16 cellular contexts compared by ENCODE assay signal in genomic region chr5:123125953-123126352, GRCh38. TPM values are rescaled to one million over a fixed set of nuclear protein-coding genes. Genes with fewer than 3 reads are reported as not detected.
DNase-seq lines count a peak whose midpoint lies in the region; ATAC-seq, FAIRE-seq and TF ChIP-seq lines count a peak whose summit lies in the region.
"Had no signal": no experiment of that assay in that cellular context is flagged by ENCODE, and none has a peak within 500 bp of the region (broad histone marks: within the 10 kb centered on the region; RNA-seq: fewer than 3 reads in every experiment).

No MANE protein-coding gene starts in this region.

- H3K79me2 ChIP-seq in astrocyte (ENCODE audit: insufficient read depth, low read length) = no peaks in the 10 kb centered on the region

- ATAC-seq in GM19452 (IDR thresholded peaks at IDR 0.05; ENCODE audit: unreplicated experiment) = no peak

- TF ChIP-seq CTCF in astrocyte (IDR thresholded peaks at IDR 0.05; ENCODE audit: insufficient read depth, low read depth, low read length) = no peak

- peak overlapping the region; percentile 1 for H3K4me2 ChIP-seq in astrocyte (ENCODE audit: low read length)
- H3K4me2 ChIP-seq: hepatocyte had no signal

- no peaks in the 10 kb centered on the region for H3K27me3 ChIP-seq in astrocyte (ENCODE audit: insufficient read depth, low read length)
- H3K27me3 ChIP-seq: BLaER1 treated with 17β-estradiol and CSF1 and Interleukin-3, amounts not matched to agents 10 nM and 100 nM; hepatocyte; tibial nerve had no signal

- DNase-seq in AG08396 (ENCODE audit: low spot score) = peak; percentile 16
- DNase-seq in LHCN-M2 (ENCODE audit: low read depth) = peak; percentile 46
- DNase-seq in astrocyte (ENCODE audit: low read depth) = peak; percentile 77
- DNase-seq in iris pigment epithelial cell (ENCODE audit: low read depth) = peak; percentile 66
- DNase-seq in inferior parietal cortex (ENCODE audit: extremely low spot score) = no peak
- DNase-seq in NCI-H2196 treated with DMSO at 0.1 percent for 48 hours (lab: John Stamatoyannopoulos, UW; ENCODE audit: unreplicated experiment) = no peak
- no peak for DNase-seq in COR-L47 (lab: John Stamatoyannopoulos, UW)
- DNase-seq: GOT3, Karpas-422, mesendoderm, RPMI8226 had no signal

- no peaks in the 10 kb centered on the region for H4K20me1 ChIP-seq in astrocyte (ENCODE audit: insufficient read depth, low read length)
- H4K20me1 ChIP-seq: BLaER1 treated with 17β-estradiol and CSF1 and Interleukin-3, amounts not matched to agents 10 nM and 100 nM had no signal

- H3K27me3 Mint-ChIP-seq in astrocyte (ENCODE audit: low read depth, unreplicated experiment) = peaks cover 2% of the 10 kb centered on the region

- H3K27ac Mint-ChIP-seq in astrocyte (ENCODE audit: unreplicated experiment) = peak overlapping the region; percentile 26
- H3K27ac Mint-ChIP-seq: dendritic cell treated with granulocyte-macrophage colony-stimulating factor and Interleukin-4, amounts not matched to agents 40 ng/mL and 50 ng/mL, for 4 days had no signal

- no peak overlapping the region for H3K27ac ChIP-seq in astrocyte (ENCODE audit: low read depth, low read length)
- H3K27ac ChIP-seq: BLaER1 treated with 17β-estradiol and CSF1 and Interleukin-3, amounts not matched to agents 10 nM and 100 nM; hepatocyte; tibial nerve had no signal

- peak overlapping the region; percentile 3 for H2AFZ ChIP-seq in astrocyte (ENCODE audit: low read depth, low read length)
- H2AFZ ChIP-seq: hepatocyte had no signal

- no peaks in the 10 kb centered on the region for H3K36me3 ChIP-seq in astrocyte (ENCODE audit: insufficient read depth, low read length)
- H3K36me3 ChIP-seq: BLaER1 treated with 17β-estradiol and CSF1 and Interleukin-3, amounts not matched to agents 10 nM and 100 nM; tibial nerve had no signal

- FAIRE-seq in astrocyte (lab: Jason Lieb, UNC) = peak; percentile 70

- H3K9me3 ChIP-seq in astrocyte (ENCODE audit: insufficient read depth, low read depth, low read length) = no peaks in the 10 kb centered on the region
- H3K9me3 ChIP-seq: BLaER1 treated with 17β-estradiol and CSF1 and Interleukin-3, amounts not matched to agents 10 nM and 100 nM; tibial nerve had no signal

- H3K4me3 Mint-ChIP-seq in astrocyte (ENCODE audit: unreplicated experiment) = no peak overlapping the region
- H3K4me3 Mint-ChIP-seq: dendritic cell treated with granulocyte-macrophage colony-stimulating factor and Interleukin-4, amounts not matched to agents 40 ng/mL and 50 ng/mL, for 4 days had no signal

- no peak overlapping the region for H3K4me3 ChIP-seq in astrocyte (ENCODE audit: insufficient read depth, low read depth, low read length)
- H3K4me3 ChIP-seq: BLaER1 treated with 17β-estradiol and CSF1 and Interleukin-3, amounts not matched to agents 10 nM and 100 nM; hepatocyte; tibial nerve had no signal

- H3K4me1 ChIP-seq in astrocyte (ENCODE audit: insufficient read depth, low read length) = peaks cover 5% of the 10 kb centered on the region

- peaks cover 16% of the 10 kb centered on the region for H3K4me1 Mint-ChIP-seq in astrocyte (ENCODE audit: low read depth, unreplicated experiment)

- peaks cover 4% of the 10 kb centered on the region for H3K9me3 Mint-ChIP-seq in astrocyte (ENCODE audit: unreplicated experiment)
- H3K9me3 Mint-ChIP-seq: dendritic cell treated with granulocyte-macrophage colony-stimulating factor and Interleukin-4, amounts not matched to agents 40 ng/mL and 50 ng/mL, for 4 days had no signal

- H3K36me3 Mint-ChIP-seq in astrocyte (ENCODE audit: low read depth, unreplicated experiment) = no peaks in the 10 kb centered on the region

- no peak overlapping the region for H3K9ac ChIP-seq in astrocyte (ENCODE audit: low read length)
- H3K9ac ChIP-seq: BLaER1 treated with 17β-estradiol and CSF1 and Interleukin-3, amounts not matched to agents 10 nM and 100 nM had no signal

RNA-seq across cellular contexts. Expression of gene PRDM6, which starts 36.9 kb away (rescaled TPM):
- total RNA-seq in LHCN-M2 (2014; rRNA removed) = not detected in 2 replicates
- 0.02 TPM for polyA plus RNA-seq in LHCN-M2 (2012)
- 0.43 and 1.2 TPM in 2 replicates for total RNA-seq in astrocyte

Comparison
In these comparisons a context has a peak if more than half of its experiments do, and no peak if none do; other contexts are left out.
1. DNase-seq: peak in AG08396 (single experiment), LHCN-M2 (single experiment), astrocyte (single experiment) and iris pigment epithelial cell (single experiment); none in inferior parietal cortex (single experiment), NCI-H2196 treated with DMSO at 0.1 percent for 48 hours (single experiment) and COR-L47 (single experiment).